In genomic region chr12:12267801-12268200, GRCh38 we compare ENCODE assay signal across 8 cellular contexts. TPM values are rescaled to one million over a fixed set of nuclear protein-coding genes. Genes with fewer than 3 reads are reported as not detected.
A peak's percentile ranks its signal among the peaks of the same experiment; 100 is the strongest.
DNase-seq lines count a peak whose midpoint lies in the region; ATAC-seq and TF ChIP-seq lines count a peak whose summit lies in the region.

No MANE protein-coding gene starts in this region.

- H3K27ac Mint-ChIP-seq in stimulated activated naive CD8-positive, alpha-beta T cell treated with anti-CD3 and anti-CD28 coated beads, Interleukin-15, Interleukin-2, amounts not matched to agents 100 ng/mL and 50 ng/mL, for 24 hours, result no peak overlapping the region

- H3K4me3 ChIP-seq in SK-N-MC, result peak overlapping the region; percentile 86
- peak overlapping the region; percentile 93 for H3K4me3 ChIP-seq in fibroblast of villous mesenchyme (ENCODE audit: low read depth, low read length)
- H3K4me3 ChIP-seq in skeletal muscle satellite cell (ENCODE audit: low read length), result peak overlapping the region; percentile 99

- peaks cover 37% of the 10 kb centered on the region for H3K27me3 Mint-ChIP-seq in stimulated activated naive CD8-positive, alpha-beta T cell treated with anti-CD3 and anti-CD28 coated beads, Interleukin-15, Interleukin-2, amounts not matched to agents 100 ng/mL and 50 ng/mL, for 24 hours

- peak overlapping the region; percentile 82 for H3K4me3 Mint-ChIP-seq in stimulated activated naive CD8-positive, alpha-beta T cell treated with anti-CD3 and anti-CD28 coated beads, Interleukin-15, Interleukin-2, amounts not matched to agents 100 ng/mL and 50 ng/mL, for 24 hours

- TF ChIP-seq CTCF in fibroblast of villous mesenchyme (IDR thresholded peaks at IDR 0.05; ENCODE audit: insufficient read depth, low read depth, low read length), result no peak

- peak overlapping the region; percentile 95; the same call in 1 of the 2 replicates for H3K27ac ChIP-seq in SK-N-MC

- H3K4me2 ChIP-seq in skeletal muscle satellite cell (ENCODE audit: low read length), result peak overlapping the region; percentile 87

- H3K9ac ChIP-seq in SK-N-MC (ENCODE audit: insufficient read length), result peak overlapping the region; percentile 98
- peak overlapping the region; percentile 99 for H3K9ac ChIP-seq in skeletal muscle satellite cell (ENCODE audit: low read depth, low read length)

- DNase-seq in stimulated activated naive CD8-positive, alpha-beta T cell treated with anti-CD3 and anti-CD28 coated beads, Interleukin-15, Interleukin-2, amounts not matched to agents 100 U/mL and 50 U/mL, for 24 hours, result no peak
- DNase-seq in SK-N-MC (ENCODE audit: low read depth, low spot score), result no peak
- DNase-seq in fibroblast of villous mesenchyme (ENCODE audit: low read depth), result no peak
- no peak for DNase-seq in COR-L47 (lab: John Stamatoyannopoulos, UW)
- no peak for DNase-seq in KG1 (lab: John Stamatoyannopoulos, UW)
- no peak for DNase-seq in activated CD4-positive, alpha-beta T cell treated with anti-CD3 and anti-CD28 coated beads, Interleukin-2, amount 50 U/mL, for 4 hours

- no peaks in the 10 kb centered on the region for H3K27me3 ChIP-seq in skeletal muscle satellite cell (ENCODE audit: control insufficient read depth, insufficient read depth, low read length)

- H3K9me3 ChIP-seq in SK-N-MC (ENCODE audit: low read depth, low read length), result no peaks in the 10 kb centered on the region
- no peaks in the 10 kb centered on the region for H3K9me3 ChIP-seq in skeletal muscle satellite cell (replicated peaks; ENCODE audit: low read length)

- ATAC-seq in stimulated activated naive CD8-positive, alpha-beta T cell treated with anti-CD3 and anti-CD28 coated beads, Interleukin-15, Interleukin-2, amounts not matched to agents 100 U/mL and 50 U/mL, for 24 hours, result no peak

- no peaks in the 10 kb centered on the region for H3K36me3 Mint-ChIP-seq in stimulated activated naive CD8-positive, alpha-beta T cell treated with anti-CD3 and anti-CD28 coated beads, Interleukin-15, Interleukin-2, amounts not matched to agents 100 ng/mL and 50 ng/mL, for 24 hours (ENCODE audit: low read depth)

- H3K4me1 ChIP-seq in skeletal muscle satellite cell (ENCODE audit: control insufficient read depth, insufficient read depth, low read length), result peaks cover 6% of the 10 kb centered on the region

- no peaks in the 10 kb centered on the region for H3K9me3 Mint-ChIP-seq in stimulated activated naive CD8-positive, alpha-beta T cell treated with anti-CD3 and anti-CD28 coated beads, Interleukin-15, Interleukin-2, amounts not matched to agents 100 ng/mL and 50 ng/mL, for 24 hours

- H3K36me3 ChIP-seq in SK-N-MC (ENCODE audit: insufficient read depth, low read length), result no peaks in the 10 kb centered on the region
- H3K36me3 ChIP-seq in skeletal muscle satellite cell (ENCODE audit: insufficient read depth, low read length), result no peaks in the 10 kb centered on the region

- peaks cover 20% of the 10 kb centered on the region for H3K4me1 Mint-ChIP-seq in stimulated activated naive CD8-positive, alpha-beta T cell treated with anti-CD3 and anti-CD28 coated beads, Interleukin-15, Interleukin-2, amounts not matched to agents 100 ng/mL and 50 ng/mL, for 24 hours (ENCODE audit: low read depth)

RNA-seq across cellular contexts. Expression of gene LRP6, which starts 1.0 kb away (rescaled TPM):
- total RNA-seq in fibroblast of villous mesenchyme, result 50.1 and 50.3 TPM in 2 replicates
- total RNA-seq in skeletal muscle satellite cell (2012; rRNA removed), result 11.1 and 15.2 TPM in 2 replicates
